ENCODE assay signal across 12 cellular contexts in the genomic region with DNA sequence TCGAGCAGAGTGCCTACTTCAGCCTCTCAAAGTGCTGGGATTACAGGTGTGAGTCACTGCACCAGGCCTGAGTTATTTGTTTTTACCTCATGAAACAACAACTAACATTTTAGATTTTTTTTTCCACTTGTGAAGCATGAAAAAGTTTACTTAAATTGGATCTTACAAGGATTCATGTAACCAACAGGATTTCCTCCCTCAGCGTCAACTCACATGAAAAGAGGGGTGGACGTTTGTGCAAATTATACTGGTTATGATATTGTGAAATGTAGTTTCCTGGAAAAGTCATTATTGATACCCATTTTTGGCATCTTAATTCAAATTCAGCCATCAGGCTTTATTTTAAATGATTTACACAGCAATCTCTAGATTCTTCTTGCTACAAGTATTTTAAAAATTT. TPM values are rescaled to one million over a fixed set of nuclear protein-coding genes. Genes with fewer than 3 reads are reported as not detected.
DNase-seq lines count a peak whose midpoint lies in the region; ATAC-seq and TF ChIP-seq lines count a peak whose summit lies in the region.
"Had no signal": no experiment of that assay in that cellular context is flagged by ENCODE, and none has a peak within 500 bp of the region (broad histone marks: within the 10 kb centered on the region; RNA-seq: fewer than 3 reads in every experiment).

No MANE protein-coding gene starts in this region.

- H3K4me1 Mint-ChIP-seq in CD14-positive monocyte: peaks cover 61% of the 10 kb centered on the region
- peaks cover 50 to 78% (median 68%) of the 10 kb centered on the region in 3 donors for H3K4me1 Mint-ChIP-seq in CD8-positive, alpha-beta memory T cell
- H3K4me1 Mint-ChIP-seq in activated B cell treated with CpG ODN at 0.5 μM for 24 hours: peaks cover 79% of the 10 kb centered on the region
- H3K4me1 Mint-ChIP-seq in naive thymus-derived CD4-positive, alpha-beta T cell: peaks cover 45 to 86% (median 64%) of the 10 kb centered on the region in 7 donors
- peaks cover 11% of the 10 kb centered on the region for H3K4me1 Mint-ChIP-seq in mesothelial cell of epicardium

- H3K9me3 Mint-ChIP-seq in CD14-positive monocyte: peaks cover 0 to 6% (median 0%) of the 10 kb centered on the region in 7 donors
- H3K9me3 Mint-ChIP-seq in CD8-positive, alpha-beta memory T cell: no peaks in the 10 kb centered on the region
- no peaks in the 10 kb centered on the region for H3K9me3 Mint-ChIP-seq in activated B cell treated with CpG ODN at 0.5 μM for 24 hours
- H3K9me3 Mint-ChIP-seq in naive thymus-derived CD4-positive, alpha-beta T cell: no peaks in the 10 kb centered on the region
- H3K9me3 Mint-ChIP-seq in mesothelial cell of epicardium: no peaks in the 10 kb centered on the region

- H3K9me3 ChIP-seq in CD8-positive, alpha-beta memory T cell (ENCODE audit: low read length): no peaks in the 10 kb centered on the region
- H3K9me3 ChIP-seq in naive thymus-derived CD4-positive, alpha-beta T cell (ENCODE audit: control insufficient read depth in 2 of 3, low read length in 3 of 3): no peaks in the 10 kb centered on the region
- H3K9me3 ChIP-seq: adrenal gland, SK-N-SH had no signal

- TF ChIP-seq CTCF in CD14-positive monocyte (IDR thresholded peaks at IDR 0.05) (no peak), activated B cell treated with CpG ODN at 0.5 μM for 24 hours (IDR thresholded peaks at IDR 0.05) (no peak), mesothelial cell of epicardium (IDR thresholded peaks at IDR 0.05; ENCODE audit: unreplicated experiment) (no peak)

- peak overlapping the region in 1 of 2 donors; percentile 15 for H3K4me3 Mint-ChIP-seq in CD14-positive monocyte
- H3K4me3 Mint-ChIP-seq in CD8-positive, alpha-beta memory T cell: peak overlapping the region in 1 of 7 donors; percentile 11
- peak overlapping the region; percentile 19 for H3K4me3 Mint-ChIP-seq in activated B cell treated with CpG ODN at 0.5 μM for 24 hours
- peak overlapping the region; percentile 30 to 91 (median 72) for H3K4me3 Mint-ChIP-seq in naive thymus-derived CD4-positive, alpha-beta T cell
- H3K4me3 Mint-ChIP-seq in mesothelial cell of epicardium: no peak overlapping the region

- H3K4me1 ChIP-seq in CD8-positive, alpha-beta memory T cell (ENCODE audit: insufficient read depth, low read length): peaks cover 65% of the 10 kb centered on the region
- peaks cover 26 to 62% of the 10 kb centered on the region in 2 donors for H3K4me1 ChIP-seq in naive thymus-derived CD4-positive, alpha-beta T cell (ENCODE audit: control insufficient read depth in 2 of 2, insufficient read depth in 2 of 2, low read length in 2 of 2)

- ATAC-seq in activated B cell treated with CpG ODN at 0.5 μM for 24 hours (ENCODE audit: low read depth) (no peak), left colon (no peak), HG03457 (IDR thresholded peaks at IDR 0.05; ENCODE audit: unreplicated experiment) (no peak)
- ATAC-seq in naive thymus-derived CD4-positive, alpha-beta T cell: no peak

- H3K4me3 ChIP-seq in CD8-positive, alpha-beta memory T cell (ENCODE audit: low read length): no peak overlapping the region
- no peak overlapping the region for H3K4me3 ChIP-seq in naive thymus-derived CD4-positive, alpha-beta T cell (ENCODE audit: low read length)
- H3K4me3 ChIP-seq: adrenal gland had no signal

- H3K36me3 ChIP-seq in CD8-positive, alpha-beta memory T cell (ENCODE audit: insufficient read depth, low read length): no peaks in the 10 kb centered on the region
- H3K36me3 ChIP-seq in naive thymus-derived CD4-positive, alpha-beta T cell (ENCODE audit: control insufficient read depth in 2 of 3, insufficient read depth in 3 of 3, low read length in 3 of 3): no peaks in the 10 kb centered on the region
- H3K36me3 ChIP-seq: adrenal gland had no signal

- POLR2A ChIA-PET in CD8-positive, alpha-beta memory T cell (lab: Charles Lee): no interaction called here
- POLR2A ChIA-PET in activated B cell treated with CpG ODN at 0.5 μM for 24 hours (lab: Charles Lee): no interaction called here
- POLR2A ChIA-PET in naive thymus-derived CD4-positive, alpha-beta T cell (lab: Charles Lee): interaction anchor here (1.7 kb wide), 1 partner anchor 13 kb away, joined by 3 read pairs; no protein-coding TSS in a partner anchor

- CTCF ChIA-PET in CD8-positive, alpha-beta memory T cell (lab: Charles Lee): interaction anchor here (0.6 kb wide), 1 partner anchor 30 kb away, joined by 4 read pairs; no protein-coding TSS in a partner anchor
- CTCF ChIA-PET in activated B cell treated with CpG ODN at 0.5 μM for 24 hours (lab: Charles Lee): interaction anchor here (1.5 kb wide), 1 partner anchor 116 kb away, joined by 3 read pairs; no protein-coding TSS in a partner anchor
- CTCF ChIA-PET in naive thymus-derived CD4-positive, alpha-beta T cell (lab: Charles Lee): no interaction called here

- H3K27me3 ChIP-seq in CD8-positive, alpha-beta memory T cell (ENCODE audit: insufficient read depth, low read length, poor library complexity, severe bottlenecking): no peaks in the 10 kb centered on the region
- no peaks in the 10 kb centered on the region for H3K27me3 ChIP-seq in naive thymus-derived CD4-positive, alpha-beta T cell (ENCODE audit: control insufficient read depth in 2 of 2, insufficient read depth in 2 of 2, low read length in 2 of 2)
- H3K27me3 ChIP-seq: adrenal gland had no signal

- peak overlapping the region; percentile 48 for H3K27ac ChIP-seq in CD8-positive, alpha-beta memory T cell (ENCODE audit: low read depth, low read length)
- peak overlapping the region; percentile 48 for H3K27ac ChIP-seq in naive thymus-derived CD4-positive, alpha-beta T cell (ENCODE audit: low read depth, low read length)

- H3K27ac Mint-ChIP-seq in CD14-positive monocyte: peak overlapping the region in 6 of 7 donors; percentile 18 to 85 (median 72)
- peak overlapping the region in 4 of 8 donors; percentile 11 to 63 (median 42) for H3K27ac Mint-ChIP-seq in CD8-positive, alpha-beta memory T cell
- H3K27ac Mint-ChIP-seq in activated B cell treated with CpG ODN at 0.5 μM for 24 hours: peak overlapping the region; percentile 77
- H3K27ac Mint-ChIP-seq in naive thymus-derived CD4-positive, alpha-beta T cell: peak overlapping the region; percentile 29 to 98 (median 87)
- no peak overlapping the region for H3K27ac Mint-ChIP-seq in mesothelial cell of epicardium

- no peak for DNase-seq in CD14-positive monocyte (ENCODE audit: low spot score)
- DNase-seq in CD8-positive, alpha-beta memory T cell: no peak
- no peak for DNase-seq in activated B cell treated with CpG ODN at 0.5 μM for 24 hours
- peak in 1 of 9 donors; percentile 11 for DNase-seq in naive thymus-derived CD4-positive, alpha-beta T cell
- DNase-seq in left colon: no peak
- DNase-seq in mesothelial cell of epicardium (ENCODE audit: low spot score in 2 of 2, unreplicated experiment in 2 of 2): no peak
- no peak for DNase-seq in COLO829 (ENCODE audit: low spot score)
- DNase-seq: adrenal gland, NCI-H1417 treated with DMSO at 0.1 percent for 48 hours, NCI-H748 treated with DMSO at 0.1 percent for 48 hours, SK-N-SH had no signal

- H3K36me3 Mint-ChIP-seq in CD14-positive monocyte (peaks cover 5 to 6% of the 10 kb centered on the region in 2 donors), activated B cell treated with CpG ODN at 0.5 μM for 24 hours (ENCODE audit: low read depth) (peaks cover 25% of the 10 kb centered on the region), mesothelial cell of epicardium (no peaks in the 10 kb centered on the region)
- H3K36me3 Mint-ChIP-seq in CD8-positive, alpha-beta memory T cell: peaks cover 5 to 21% (median 11%) of the 10 kb centered on the region in 3 donors
- H3K36me3 Mint-ChIP-seq in naive thymus-derived CD4-positive, alpha-beta T cell: peaks cover 4 to 25% (median 15%) of the 10 kb centered on the region in 5 donors

- H3K27me3 Mint-ChIP-seq in CD14-positive monocyte (ENCODE audit: low read depth in 3 of 3): peaks cover 0 to 1% (median 0%) of the 10 kb centered on the region in 3 donors
- H3K27me3 Mint-ChIP-seq in CD8-positive, alpha-beta memory T cell: no peaks in the 10 kb centered on the region
- no peaks in the 10 kb centered on the region for H3K27me3 Mint-ChIP-seq in activated B cell treated with CpG ODN at 0.5 μM for 24 hours
- no peaks in the 10 kb centered on the region for H3K27me3 Mint-ChIP-seq in naive thymus-derived CD4-positive, alpha-beta T cell
- H3K27me3 Mint-ChIP-seq in mesothelial cell of epicardium (ENCODE audit: low read depth): no peaks in the 10 kb centered on the region

- intact Hi-C loops in CD14-positive monocyte (cut with micrococcal nuclease) (no loop called here), activated B cell treated with CpG ODN at 0.5 μM for 24 hours (cut with micrococcal nuclease) (loop anchor here (10.0 kb wide), 2 partner anchors 1598 to 1738 kb away; a partner anchor contains a TSS), left colon (cut with DNase I, micrococcal nuclease) (no loop called here)
- intact Hi-C loops in naive thymus-derived CD4-positive, alpha-beta T cell (cut with micrococcal nuclease): no loop called here

RNA-seq across cellular contexts. Expression of a gene that starts 6.5 kb away (rescaled TPM):
- polyA plus RNA-seq in CD14-positive monocyte: 10 to 100 TPM; 11.0 to 13.7 TPM
- total RNA-seq in CD8-positive, alpha-beta memory T cell: 10 to 100 TPM; 29.6 to 31.3 TPM
- polyA plus RNA-seq in CD8-positive, alpha-beta memory T cell: 39.4 TPM
- 30.2 and 35.2 TPM in 2 replicates for total RNA-seq in activated B cell treated with CpG ODN at 0.5 μM for 24 hours
- 100 to 1,000 TPM in 2 of 5 experiments, 10 to 100 TPM in 3; 30.5 to 111 (median 80.2) TPM for total RNA-seq in naive thymus-derived CD4-positive, alpha-beta T cell
- polyA plus RNA-seq in naive thymus-derived CD4-positive, alpha-beta T cell: 10 to 100 TPM; 52.8 to 58.8 TPM
- 10 to 100 TPM; 40.2 to 45.0 TPM for total RNA-seq in left colon
- total RNA-seq in mesothelial cell of epicardium: 18.0 to 21.1 TPM (median 21.0 TPM) in 3 replicates

RNA-seq across cellular contexts. Expression of a gene that starts 6.7 kb away (rescaled TPM):
- polyA plus RNA-seq in CD14-positive monocyte: 1 to 10 TPM; 7.9 to 9.7 TPM
- 10 to 100 TPM; 31.9 to 32.9 TPM for total RNA-seq in CD8-positive, alpha-beta memory T cell
- polyA plus RNA-seq in CD8-positive, alpha-beta memory T cell: 16.7 TPM
- 15.9 and 18.3 TPM in 2 replicates for total RNA-seq in activated B cell treated with CpG ODN at 0.5 μM for 24 hours
- total RNA-seq in naive thymus-derived CD4-positive, alpha-beta T cell: 10 to 100 TPM in 3 of 5 experiments, 1 to 10 TPM in 2; 9.5 to 12.2 (median 10.3) TPM
- polyA plus RNA-seq in naive thymus-derived CD4-positive, alpha-beta T cell: 10 to 100 TPM; 12.1 to 18.2 TPM
- total RNA-seq in left colon: 10 to 100 TPM; 10.2 to 12.3 TPM
- 12.1 to 12.7 TPM (median 12.7 TPM) in 3 replicates for total RNA-seq in mesothelial cell of epicardium
